14 cellular contexts compared by ENCODE assay signal in the genomic region with DNA sequence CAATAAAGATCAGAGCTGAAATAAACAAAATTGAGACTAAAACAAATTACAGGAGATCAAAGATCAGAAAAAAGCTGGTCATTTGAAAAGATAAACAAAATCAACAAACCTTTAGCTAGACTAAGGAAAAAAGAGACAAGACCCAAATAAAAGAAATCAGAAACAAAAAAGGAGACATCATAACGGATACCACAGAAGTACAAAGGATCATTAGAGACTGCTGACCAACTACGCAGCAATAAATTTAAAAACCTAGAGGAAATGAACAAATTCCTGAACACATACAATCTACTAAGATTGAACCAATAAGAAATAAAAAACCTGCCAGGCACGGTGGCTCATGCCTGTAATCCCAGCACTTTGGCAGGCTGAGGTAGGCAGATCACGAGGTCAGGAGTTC.
"Had no signal": no experiment of that assay in that cellular context is flagged by ENCODE, and none has a peak within 500 bp of the region (broad histone marks: within the 10 kb centered on the region; RNA-seq: fewer than 3 reads in every experiment).

No MANE protein-coding gene starts in this region.

- H3K27me3 Mint-ChIP-seq: activated T-helper 17 cell treated with anti-CD3 and anti-CD28 coated beads, Interleukin-2, amount 50 U/mL, for 72 hours had no signal

- H3K27me3 ChIP-seq: adrenal gland, cardiac muscle cell, stomach had no signal

- H3K4me3 ChIP-seq: adrenal gland, cardiac muscle cell, stomach had no signal

- FAIRE-seq: colon, urothelium cell line had no signal

- H3K27ac ChIP-seq: adrenal gland, cardiac muscle cell had no signal

- DNase-seq: activated CD4-positive, alpha-beta T cell treated with anti-CD3 and anti-CD28 coated beads for 4 hours; activated naive CD4-positive, alpha-beta T cell treated with Interleukin-2 at 50 U/mL for 16 hours; adrenal gland; glutamatergic neuron; kidney glomerular epithelial cell; mesendoderm; stomach; T-helper 1 cell; T1000 had no signal

- H3K36me3 ChIP-seq: adrenal gland, cardiac muscle cell, stomach had no signal

- ATAC-seq: activated T-helper 17 cell treated with anti-CD3 and anti-CD28 coated beads, Interleukin-2, amount 50 U/mL, for 72 hours; sciatic nerve had no signal
